ENCODE assay signal across 21 cellular contexts in genomic region chr2:134469516-134470115, GRCh38.
DNase-seq lines count a peak whose midpoint lies in the region; ATAC-seq, FAIRE-seq and TF ChIP-seq lines count a peak whose summit lies in the region.
"Had no signal": no experiment of that assay in that cellular context is flagged by ENCODE, and none has a peak within 500 bp of the region (broad histone marks: within the 10 kb centered on the region; RNA-seq: fewer than 3 reads in every experiment).

No MANE protein-coding gene starts in this region.

- H3K79me1 ChIP-seq in H1 (ENCODE audit: low read depth, low read length), result no peaks in the 10 kb centered on the region
- H3K79me1 ChIP-seq in neuronal stem cell (ENCODE audit: low read depth, low read length), result no peaks in the 10 kb centered on the region

- ATAC-seq in Right ventricle myocardium inferior, result no peak

- no peak overlapping the region for H2BK20ac ChIP-seq in H1 (ENCODE audit: low read length)

- no peak overlapping the region for H3K4me2 ChIP-seq in H1 (ENCODE audit: insufficient read depth in 1 of 2, low read depth in 2 of 2, low read length in 2 of 2)
- no peak overlapping the region for H3K4me2 ChIP-seq in neuronal stem cell (ENCODE audit: insufficient read depth, low read length, poor library complexity, severe bottlenecking)
- H3K4me2 ChIP-seq: PC-9 had no signal

- H4K20me1 ChIP-seq in H1 (replicated peaks in 1 of 2; ENCODE audit: control insufficient read depth in 1 of 2, insufficient read depth in 2 of 2, low read length in 2 of 2), result no peaks in the 10 kb centered on the region

- H3K18ac ChIP-seq in H1 (ENCODE audit: extremely low read depth, low read length) (no peak overlapping the region), neuronal stem cell (ENCODE audit: low read length) (peak overlapping the region; percentile 29)

- H3K23me2 ChIP-seq in H1 (ENCODE audit: low read depth, low read length), result no peaks in the 10 kb centered on the region

- H4K5ac ChIP-seq in H1 (ENCODE audit: insufficient read length, low read depth, low read length), result no peak overlapping the region

- no peak for TF ChIP-seq CTCF in H1 (IDR thresholded peaks at IDR 0.05; ENCODE audit: control extremely low read depth in 1 of 3, insufficient read depth in 1 of 3, low read depth in 1 of 3, low read length in 3 of 3)

- H3K36me3 ChIP-seq in H1 (ENCODE audit: control insufficient read depth in 2 of 4, insufficient read depth in 4 of 4, low read length in 3 of 4) (no peaks in the 10 kb centered on the region), neuronal stem cell (replicated peaks in 1 of 2; ENCODE audit: control insufficient read depth in 2 of 2, insufficient read depth in 2 of 2, low read length in 2 of 2) (no peaks in the 10 kb centered on the region)

- no peak overlapping the region for H2BK12ac ChIP-seq in H1 (ENCODE audit: low read depth, low read length)
- no peak overlapping the region for H2BK12ac ChIP-seq in neuronal stem cell (ENCODE audit: low read length)

- no peak overlapping the region for H2AFZ ChIP-seq in H1 (ENCODE audit: low read length)
- no peak overlapping the region for H2AFZ ChIP-seq in neuronal stem cell (ENCODE audit: low read length)
- H2AFZ ChIP-seq: PC-9 had no signal

- intact Hi-C loops in cardiac septum (cut with DNase I), result no loop called here
- intact Hi-C loops in Right ventricle myocardium inferior (cut with DNase I), result loop anchor here (5.0 kb wide), 1 partner anchor 73 kb away; no protein-coding TSS in a partner anchor

- POLR2A ChIA-PET in H1 (lab: Charles Lee; ENCODE audit: partially characterized antibody), result no interaction called here

- no peak overlapping the region for H3K4ac ChIP-seq in H1 (replicated peaks; ENCODE audit: insufficient read length, low read depth, low read length)
- no peak overlapping the region for H3K4ac ChIP-seq in neuronal stem cell (ENCODE audit: low read length)

- DNase-seq in cardiac septum (ENCODE audit: low spot score) (peak; percentile 31), Right ventricle myocardium inferior (ENCODE audit: missing footprints) (no peak), H1 (ENCODE audit: low read depth in 1 of 2, low spot score in 2 of 2) (peak in 1 of 2 experiments; percentile 33), neuronal stem cell (ENCODE audit: low spot score) (no peak), NCI-H524 (lab: John Stamatoyannopoulos, UW) (no peak)
- no peak for DNase-seq in stimulated activated CD8-positive, alpha-beta memory T cell treated with anti-CD3 and anti-CD28 coated beads, Interleukin-4, amount 100 ng/mL, for 48 hours
- no peak for DNase-seq in stimulated activated CD4-positive, alpha-beta T cell treated with anti-CD3 and anti-CD28 coated beads, Interleukin-2, amount 100 ng/mL, for 24 hours
- DNase-seq: Calu3; DMS153; H9; KBM-7; MV-4-11; NCI-H1105; NCI-H1436 treated with DMSO at 0.1 percent for 48 hours; NCI-H1930; NCI-H2107; NCI-H524 treated with DMSO at 0.1 percent for 48 hours; NCI-H82; NK-92 treated with Interleukin-12 subunit alpha and Interleukin-12 subunit beta, amount 100 ng/mL, for 24 hours; PC-9; SHP77 had no signal

- no peak for FAIRE-seq in H1 (lab: Jason Lieb, UNC)

- H3K27ac ChIP-seq in H1 (ENCODE audit: low read depth, low read length) (no peak overlapping the region), neuronal stem cell (replicated peaks; ENCODE audit: low read length) (no peak overlapping the region)
- H3K27ac ChIP-seq: PC-9 had no signal

- H4K8ac ChIP-seq in H1 (ENCODE audit: extremely low read depth, insufficient read depth, low read length), result peak overlapping the region; percentile 22; the same call in 1 of the 2 replicates
- H4K8ac ChIP-seq in neuronal stem cell (ENCODE audit: low read depth, low read length), result no peak overlapping the region

- H2BK120ac ChIP-seq in H1 (replicated peaks; ENCODE audit: low read depth, low read length) (no peak overlapping the region), neuronal stem cell (ENCODE audit: low read depth, low read length) (no peak overlapping the region)

- H3K27me3 ChIP-seq in H1 (replicated peaks in 1 of 4; ENCODE audit: control insufficient read depth in 3 of 4, extremely low read depth in 1 of 4, insufficient read depth in 3 of 4, low read length in 3 of 4) (no peaks in the 10 kb centered on the region), neuronal stem cell (ENCODE audit: control insufficient read depth in 3 of 3, insufficient read depth in 3 of 3, low read depth in 1 of 3, low read length in 3 of 3) (no peaks in the 10 kb centered on the region)

- no peak for TF ChIP-seq RAD21 in H1 (IDR thresholded peaks at IDR 0.05 in 1 of 2, conservative IDR thresholded peaks at IDR 0.05 in 1 of 2; ENCODE audit: low read depth in 2 of 2, low read length in 2 of 2)

- no peaks in the 10 kb centered on the region for H3K79me2 ChIP-seq in H1 (ENCODE audit: control insufficient read depth in 1 of 2, insufficient read depth in 2 of 2, low read length in 2 of 2)

- H3K56ac ChIP-seq in H1 (replicated peaks; ENCODE audit: insufficient read length, low read depth, low read length), result no peak overlapping the region

- H2BK15ac ChIP-seq in H1 (ENCODE audit: low read length) (no peak overlapping the region), neuronal stem cell (ENCODE audit: low read length) (no peak overlapping the region)

- H3K4me1 ChIP-seq in H1 (replicated peaks in 1 of 4; ENCODE audit: control insufficient read depth in 3 of 4, insufficient read depth in 4 of 4, low read length in 3 of 4) (no peaks in the 10 kb centered on the region; a peak in 1 of 7 replicates), neuronal stem cell (ENCODE audit: control insufficient read depth in 2 of 2, insufficient read depth in 1 of 2, low read depth in 1 of 2, low read length in 2 of 2) (no peaks in the 10 kb centered on the region)

- no peak overlapping the region for H4K91ac ChIP-seq in H1 (replicated peaks; ENCODE audit: insufficient read length, low read length)
- no peak overlapping the region for H4K91ac ChIP-seq in neuronal stem cell (ENCODE audit: low read depth, low read length, poor library complexity)

- 89% methylated on average over 20 of the region's 25 CpGs; no CpG with 5 or more reads in 1 of the 2 experiments for WGBS in H1 (ENCODE audit: extremely low coverage in 1 of 2, insufficient coverage in 1 of 2, insufficient read length in 1 of 2, insufficient replicate concordance in 2 of 2, low coverage in 1 of 2, low lambda C conversion rate in 2 of 2, missing lambda C conversion rate in 1 of 2), 2 experiments
- WGBS in neuronal stem cell (ENCODE audit: extremely low coverage in 2 of 2, insufficient read length in 2 of 2, insufficient replicate concordance in 1 of 2), 2 donors, result no CpG with 5 or more reads among the region's 25 CpGs

- no peaks in the 10 kb centered on the region for H3K9me3 ChIP-seq in H1 (ENCODE audit: insufficient read depth in 2 of 2, low read depth in 1 of 2, low read length in 1 of 2)
- no peaks in the 10 kb centered on the region for H3K9me3 ChIP-seq in neuronal stem cell (replicated peaks in 1 of 2; ENCODE audit: control insufficient read depth in 2 of 2, insufficient read depth in 1 of 2, low read depth in 1 of 2, low read length in 2 of 2)

- TF ChIP-seq EP300 in H1 (IDR thresholded peaks at IDR 0.05; ENCODE audit: borderline replicate concordance in 1 of 2, low read depth in 2 of 2, low read length in 2 of 2), result no peak

- H3K4me3 ChIP-seq in H1 (ENCODE audit: extremely low read depth in 1 of 4, insufficient read depth in 2 of 4, low read depth in 3 of 4, low read length in 4 of 4), result no peak overlapping the region
- no peak overlapping the region for H3K4me3 ChIP-seq in neuronal stem cell (ENCODE audit: low read length in 2 of 2)
- H3K4me3 ChIP-seq: PC-9 had no signal

- no peak for TF ChIP-seq POLR2A in H1 (IDR thresholded peaks at IDR 0.05; ENCODE audit: control extremely low read depth in 1 of 2, low read depth in 2 of 2, low read length in 2 of 2)

- H3K9ac ChIP-seq in H1 (replicated peaks in 1 of 4; ENCODE audit: extremely low read depth in 1 of 4, low read depth in 3 of 4, low read length in 3 of 4) (no peak overlapping the region), neuronal stem cell (ENCODE audit: low read depth, low read length, poor library complexity) (no peak overlapping the region)

- H2AK5ac ChIP-seq in H1 (ENCODE audit: low read depth, low read length), result no peak overlapping the region
- no peak overlapping the region for H2AK5ac ChIP-seq in neuronal stem cell (ENCODE audit: low read depth, low read length)

- no peak overlapping the region for H2BK5ac ChIP-seq in H1 (ENCODE audit: low read depth, low read length)
- H2BK5ac ChIP-seq in neuronal stem cell (ENCODE audit: low read length), result no peak overlapping the region

- H3K14ac ChIP-seq in H1 (ENCODE audit: insufficient read length), result no peak overlapping the region
- peak overlapping the region; percentile 39 for H3K14ac ChIP-seq in neuronal stem cell (ENCODE audit: low read length)

- no peak overlapping the region for H3K23ac ChIP-seq in H1 (ENCODE audit: insufficient read length)
- H3K23ac ChIP-seq in neuronal stem cell (ENCODE audit: low read depth, low read length, poor library complexity), result no peak overlapping the region

- CTCF ChIA-PET in H1 (lab: Charles Lee; ENCODE audit: partially characterized antibody), result interaction anchor here (0.7 to 3.6 kb wide), 16 partner anchors 9 to 428 kb away, joined by 3 to 31 read pairs (median 4); no protein-coding TSS in a partner anchor

TF ChIP-seq in H1, 55 proteins besides CTCF, POLR2A, EP300 and RAD21 (continues in another document):
- TF ChIP-seq KDM1A (IDR thresholded peaks at IDR 0.05; ENCODE audit: borderline replicate concordance, low read length), result no peak
- TF ChIP-seq MAX (IDR thresholded peaks at IDR 0.05), result no peak
- TF ChIP-seq JUND (IDR thresholded peaks at IDR 0.05; ENCODE audit: low read length), result no peak
- TF ChIP-seq, protein P1, sequence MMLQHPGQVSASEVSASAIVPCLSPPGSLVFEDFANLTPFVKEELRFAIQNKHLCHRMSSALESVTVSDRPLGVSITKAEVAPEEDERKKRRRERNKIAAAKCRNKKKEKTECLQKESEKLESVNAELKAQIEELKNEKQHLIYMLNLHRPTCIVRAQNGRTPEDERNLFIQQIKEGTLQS (IDR thresholded peaks at IDR 0.05; ENCODE audit: insufficient read depth, low read depth, low read length), result no peak
- TF ChIP-seq CBX5 (IDR thresholded peaks at IDR 0.05; ENCODE audit: low read depth, low read length), result no peak
- no peak for TF ChIP-seq SRF (IDR thresholded peaks at IDR 0.05; ENCODE audit: low read depth, low read length)
